In genomic region chr10:93993782-93994668, GRCh38 we compare ENCODE assay signal across 8 cellular contexts. TPM values are rescaled to one million over a fixed set of nuclear protein-coding genes. Genes with fewer than 3 reads are reported as not detected.
DNase-seq lines count a peak whose midpoint lies in the region; ATAC-seq and TF ChIP-seq lines count a peak whose summit lies in the region.

Gene PLCE1 (plus strand): TSS chr10:93993931. CDS start chr10:94031047, 37,116 bp downstream.

- WGBS in IMR-90 (ENCODE audit: extremely low coverage in 2 of 2, insufficient read length in 1 of 2), 2 experiments: 3% methylated on average over 33 of the region's 92 CpGs; no CpG with 5 or more reads in 1 of the 2 experiments
- WGBS in neuronal stem cell (ENCODE audit: extremely low coverage in 2 of 2, insufficient read length in 2 of 2, insufficient replicate concordance in 1 of 2), 2 donors: no CpG with 5 or more reads among the region's 92 CpGs

- H4K91ac ChIP-seq in IMR-90 (ENCODE audit: insufficient read depth, low read depth, low read length): 0 out of 2 replicates have a peak within 1 kb of the TSS, but pooled peaks have one; percentile 10
- H4K91ac ChIP-seq in neuronal stem cell (ENCODE audit: low read depth, low read length, poor library complexity): no peak within 1 kb of the TSS

- peak within 1 kb of the TSS; percentile 28; the same call in 1 of the 2 replicates for H2BK20ac ChIP-seq in IMR-90 (ENCODE audit: low read depth, low read length)

- H4K5ac ChIP-seq in IMR-90 (ENCODE audit: low read depth, low read length): no peak within 1 kb of the TSS

- H3K36me3 Mint-ChIP-seq in activated naive CD4-positive, alpha-beta T cell treated with anti-CD3 and anti-CD28 coated beads, Interleukin-2, amount 10 ng/mL, durations not matched to agents 7 days and 5 days: no peaks in the 10 kb centered on the region
- H3K36me3 Mint-ChIP-seq in activated CD8-positive, alpha-beta T cell treated with anti-CD3 and anti-CD28 coated beads for 36 hours (ENCODE audit: low read depth): no peaks in the 10 kb centered on the region

- H3K27ac ChIP-seq in IMR-90 (ENCODE audit: insufficient read depth, low read length) (no peak within 1 kb of the TSS; the same call in 1 of the 2 replicates), neuronal stem cell (replicated peaks; ENCODE audit: low read length) (no peak within 1 kb of the TSS)

- no peaks in the 10 kb centered on the region for H3K9me3 Mint-ChIP-seq in activated naive CD4-positive, alpha-beta T cell treated with anti-CD3 and anti-CD28 coated beads, Interleukin-2, amount 10 ng/mL, durations not matched to agents 7 days and 5 days
- no peaks in the 10 kb centered on the region for H3K9me3 Mint-ChIP-seq in activated CD8-positive, alpha-beta T cell treated with anti-CD3 and anti-CD28 coated beads for 36 hours

- no peak for DNase-seq in activated naive CD4-positive, alpha-beta T cell treated with anti-CD3 and anti-CD28 coated beads, Interleukin-2, amount 10 ng/mL, durations not matched to agents 7 days and 5 days
- no peak for DNase-seq in activated naive CD4-positive, alpha-beta T cell treated with anti-CD3 and anti-CD28 coated beads, Interleukin-2, amount 50 U/mL, for 16 hours
- peak; percentile 19 for DNase-seq in IMR-90
- peak; percentile 3 for DNase-seq in activated CD8-positive, alpha-beta T cell treated with anti-CD3 and anti-CD28 coated beads for 36 hours
- peak in 38 of 42 donors; percentile 3 to 69 (median 36) for DNase-seq in head of caudate nucleus
- peak; percentile 47 for DNase-seq in neuronal stem cell (ENCODE audit: low spot score)
- DNase-seq in MV-4-11 (lab: John Stamatoyannopoulos, UW): no peak
- DNase-seq in GF-D8 (lab: John Stamatoyannopoulos, UW): no peak

- peaks cover 7% of the 10 kb centered on the region for H3K4me1 ChIP-seq in IMR-90 (ENCODE audit: control insufficient read depth, insufficient read depth, low read length)
- peaks cover 6 to 14% of the 10 kb centered on the region in 2 donors for H3K4me1 ChIP-seq in neuronal stem cell (ENCODE audit: control insufficient read depth in 2 of 2, insufficient read depth in 1 of 2, low read depth in 1 of 2, low read length in 2 of 2)

- H3K4me3 ChIP-seq in IMR-90 (ENCODE audit: insufficient read depth, low read depth, low read length): peak within 1 kb of the TSS; percentile 56
- H3K4me3 ChIP-seq in neuronal stem cell (ENCODE audit: low read length in 2 of 2): peak within 1 kb of the TSS; percentile 45 to 89

- peaks cover 14% of the 10 kb centered on the region for H3K9me1 ChIP-seq in IMR-90 (ENCODE audit: insufficient read depth, low read length)

- BruUV-seq in IMR-90 (replicated peaks; lab: Mats Ljungman, UMichigan): no TSS peak

- H2BK5ac ChIP-seq in IMR-90 (ENCODE audit: low read depth, low read length, poor library complexity, severe bottlenecking) (no peak within 1 kb of the TSS), neuronal stem cell (ENCODE audit: low read length) (no peak within 1 kb of the TSS)

- peak within 1 kb of the TSS; percentile 93 for H2AFZ ChIP-seq in IMR-90 (replicated peaks; ENCODE audit: low read length, poor library complexity)
- peak within 1 kb of the TSS; percentile 96 for H2AFZ ChIP-seq in neuronal stem cell (ENCODE audit: low read length)

- H2AK5ac ChIP-seq in IMR-90 (ENCODE audit: low read depth, low read length): peak within 1 kb of the TSS; percentile 62; the same call in 1 of the 2 replicates
- H2AK5ac ChIP-seq in neuronal stem cell (ENCODE audit: low read depth, low read length): no peak within 1 kb of the TSS

- dilution Hi-C loops in IMR-90 (cut with HindIII; ENCODE audit: low sequenced_read_pairs, unreplicated experiment): no loop called here

- H3K14ac ChIP-seq in IMR-90 (replicated peaks; ENCODE audit: low read depth, low read length) (peak within 1 kb of the TSS; percentile 24; the same call in 1 of the 2 replicates), neuronal stem cell (ENCODE audit: low read length) (no peak within 1 kb of the TSS)

- intact Hi-C loops in IMR-90 (cut with micrococcal nuclease): loop anchor here (10.0 kb wide), 2 partner anchors 211 to 321 kb away; no protein-coding TSS in a partner anchor
- intact Hi-C loops in activated CD8-positive, alpha-beta T cell treated with anti-CD3 and anti-CD28 coated beads for 36 hours (cut with micrococcal nuclease): no loop called here
- intact Hi-C loops in head of caudate nucleus (cut with DNase I): no loop called here

- H3K27me3 Mint-ChIP-seq in activated naive CD4-positive, alpha-beta T cell treated with anti-CD3 and anti-CD28 coated beads, Interleukin-2, amount 10 ng/mL, durations not matched to agents 7 days and 5 days: peaks cover 60% of the 10 kb centered on the region
- H3K27me3 Mint-ChIP-seq in activated CD8-positive, alpha-beta T cell treated with anti-CD3 and anti-CD28 coated beads for 36 hours: peaks cover 50% of the 10 kb centered on the region

- H2BK15ac ChIP-seq in IMR-90 (ENCODE audit: low read depth, low read length): no peak within 1 kb of the TSS
- H2BK15ac ChIP-seq in neuronal stem cell (ENCODE audit: low read length): no peak within 1 kb of the TSS

- no peak for TF ChIP-seq POLR2A in IMR-90 (IDR thresholded peaks at IDR 0.05; ENCODE audit: low read depth, low read length)

- H2AK9ac ChIP-seq in IMR-90 (replicated peaks; ENCODE audit: low read depth, low read length, poor library complexity): no peak within 1 kb of the TSS

- peak; percentile 88 for ATAC-seq in IMR-90 (ENCODE audit: low read depth)
- ATAC-seq in activated CD8-positive, alpha-beta T cell treated with anti-CD3 and anti-CD28 coated beads for 36 hours: peak; percentile 72

- peaks cover 8% of the 10 kb centered on the region for H3K4me1 Mint-ChIP-seq in activated naive CD4-positive, alpha-beta T cell treated with anti-CD3 and anti-CD28 coated beads, Interleukin-2, amount 10 ng/mL, durations not matched to agents 7 days and 5 days
- no peaks in the 10 kb centered on the region for H3K4me1 Mint-ChIP-seq in activated CD8-positive, alpha-beta T cell treated with anti-CD3 and anti-CD28 coated beads for 36 hours (ENCODE audit: low read depth)

- H3K4me2 ChIP-seq in IMR-90 (ENCODE audit: low read depth, low read length): peak within 1 kb of the TSS; percentile 83
- peak within 1 kb of the TSS; percentile 78 for H3K4me2 ChIP-seq in neuronal stem cell (ENCODE audit: insufficient read depth, low read length, poor library complexity, severe bottlenecking)

- H3K27me3 ChIP-seq in IMR-90 (ENCODE audit: control insufficient read depth, insufficient read depth, low read length) (peaks cover 6% of the 10 kb centered on the region; the same call in 1 of the 2 replicates), neuronal stem cell (ENCODE audit: control insufficient read depth in 3 of 3, insufficient read depth in 3 of 3, low read depth in 1 of 3, low read length in 3 of 3) (peaks cover 2 to 26% (median 16%) of the 10 kb centered on the region in 3 experiments)

- H4K8ac ChIP-seq in IMR-90 (ENCODE audit: low read depth in 2 of 2, low read length in 2 of 2) (no peak within 1 kb of the TSS), neuronal stem cell (ENCODE audit: low read depth, low read length) (no peak within 1 kb of the TSS)

- H2BK12ac ChIP-seq in neuronal stem cell (ENCODE audit: low read length): no peak within 1 kb of the TSS

- H3K18ac ChIP-seq in IMR-90 (ENCODE audit: low read depth, low read length) (no peak within 1 kb of the TSS), neuronal stem cell (ENCODE audit: low read length) (peak within 1 kb of the TSS; percentile 93)

- H3K9me3 ChIP-seq in IMR-90 (ENCODE audit: control insufficient read depth, insufficient read depth, low read length): no peaks in the 10 kb centered on the region
- no peaks in the 10 kb centered on the region for H3K9me3 ChIP-seq in neuronal stem cell (replicated peaks in 1 of 2; ENCODE audit: control insufficient read depth in 2 of 2, insufficient read depth in 1 of 2, low read depth in 1 of 2, low read length in 2 of 2)

- H3K79me1 ChIP-seq in IMR-90 (ENCODE audit: low read depth in 1 of 2, low read length in 2 of 2) (no peaks in the 10 kb centered on the region), neuronal stem cell (ENCODE audit: low read depth, low read length) (no peaks in the 10 kb centered on the region)

- TF ChIP-seq CTCF in IMR-90 (conservative IDR thresholded peaks at IDR 0.05; ENCODE audit: low read depth, low read length): 0 out of 2 replicates have a peak, but pooled peaks have one; percentile 14
- TF ChIP-seq CTCF in activated CD8-positive, alpha-beta T cell treated with anti-CD3 and anti-CD28 coated beads for 36 hours (IDR thresholded peaks at IDR 0.05): no peak

- no peaks in the 10 kb centered on the region for H3K36me3 ChIP-seq in IMR-90 (ENCODE audit: control insufficient read depth, insufficient read depth, low read length)
- no peaks in the 10 kb centered on the region for H3K36me3 ChIP-seq in neuronal stem cell (replicated peaks in 1 of 2; ENCODE audit: control insufficient read depth in 2 of 2, insufficient read depth in 2 of 2, low read length in 2 of 2)

- POLR2A ChIA-PET in IMR-90 (lab: Charles Lee; ENCODE audit: unreplicated experiment): no interaction called here
- POLR2A ChIA-PET in activated CD8-positive, alpha-beta T cell treated with anti-CD3 and anti-CD28 coated beads for 36 hours (lab: Charles Lee): no interaction called here

- H2BK120ac ChIP-seq in IMR-90 (ENCODE audit: low read depth, low read length): peak within 1 kb of the TSS; percentile 50; the same call in 1 of the 2 replicates
- H2BK120ac ChIP-seq in neuronal stem cell (ENCODE audit: low read depth, low read length): peak within 1 kb of the TSS; percentile 18

- no peak within 1 kb of the TSS for H3K27ac Mint-ChIP-seq in activated naive CD4-positive, alpha-beta T cell treated with anti-CD3 and anti-CD28 coated beads, Interleukin-2, amount 10 ng/mL, durations not matched to agents 7 days and 5 days
- H3K27ac Mint-ChIP-seq in activated CD8-positive, alpha-beta T cell treated with anti-CD3 and anti-CD28 coated beads for 36 hours: no peak within 1 kb of the TSS

- H3K56ac ChIP-seq in IMR-90 (ENCODE audit: extremely low read depth, insufficient read depth, low read length): no peak within 1 kb of the TSS

- TF ChIP-seq RAD21 in IMR-90 (IDR thresholded peaks at IDR 0.05; ENCODE audit: low read length): no peak

- no peaks in the 10 kb centered on the region for H4K20me1 ChIP-seq in IMR-90 (ENCODE audit: insufficient read depth, low read length)

- in situ Hi-C loops in IMR-90 (cut with MboI; ENCODE audit: low sequenced_read_pairs): no loop called here

- H3K23ac ChIP-seq in IMR-90 (ENCODE audit: low read depth, low read length): peak within 1 kb of the TSS; percentile 55; the same call in 1 of the 2 replicates
- H3K23ac ChIP-seq in neuronal stem cell (ENCODE audit: low read depth, low read length, poor library complexity): peak within 1 kb of the TSS; percentile 0

- H3K4me3 Mint-ChIP-seq in activated naive CD4-positive, alpha-beta T cell treated with anti-CD3 and anti-CD28 coated beads, Interleukin-2, amount 10 ng/mL, durations not matched to agents 7 days and 5 days: peak within 1 kb of the TSS; percentile 14
- no peak within 1 kb of the TSS for H3K4me3 Mint-ChIP-seq in activated CD8-positive, alpha-beta T cell treated with anti-CD3 and anti-CD28 coated beads for 36 hours

- H3K4ac ChIP-seq in IMR-90 (ENCODE audit: low read depth, low read length) (peak within 1 kb of the TSS; percentile 28), neuronal stem cell (ENCODE audit: low read length) (no peak within 1 kb of the TSS)

- CTCF ChIA-PET in activated naive CD4-positive, alpha-beta T cell treated with anti-CD3 and anti-CD28 coated beads, Interleukin-2, amount 10 ng/mL, durations not matched to agents 7 days and 5 days (lab: Charles Lee): no interaction called here
- CTCF ChIA-PET in IMR-90 (lab: Yijun Ruan, JAX): no interaction called here
- CTCF ChIA-PET in activated CD8-positive, alpha-beta T cell treated with anti-CD3 and anti-CD28 coated beads for 36 hours (lab: Charles Lee): no interaction called here

- H3K9ac ChIP-seq in IMR-90 (ENCODE audit: low read depth, low read length) (peak within 1 kb of the TSS; percentile 41; the same call in 1 of the 2 replicates), neuronal stem cell (ENCODE audit: low read depth, low read length, poor library complexity) (peak within 1 kb of the TSS; percentile 84)

RNA-seq across cellular contexts. Expression of gene PLCE1, which starts in this region (rescaled TPM):
- 3.9 and 4.5 TPM in 2 replicates for total RNA-seq in IMR-90 (2012; rRNA removed)
- 2.2 TPM in 2 replicates for polyA plus RNA-seq in IMR-90 (2012; rRNA removed)
- 0.76 and 0.87 TPM in 2 replicates for polyA plus RNA-seq in IMR-90 (2012; cell fraction: cytosol; rRNA removed)
- 0.97 and 3.2 TPM in 2 replicates for polyA plus RNA-seq in IMR-90 (2012; cell fraction: nucleus; rRNA removed; ENCODE audit: low replicate concordance)
- total RNA-seq in activated CD8-positive, alpha-beta T cell treated with anti-CD3 and anti-CD28 coated beads for 36 hours: not detected
- 1.4 TPM for polyA plus RNA-seq in neuronal stem cell (2013, experiment 1 of 2)
- polyA plus RNA-seq in neuronal stem cell (2013, experiment 2 of 2): 1.3 TPM

Comparison
In these comparisons a context has a peak if more than half of its experiments do, and no peak if none do; other contexts are left out.
1. Peak in DNase-seq and ATAC-seq in activated CD8-positive, alpha-beta T cell treated with anti-CD3 and anti-CD28 coated beads for 36 hours; RNA of the gene not detected or under 1 TPM.
2. DNase-seq: peak in IMR-90 (single experiment), head of caudate nucleus (38 of 42) and neuronal stem cell (single experiment); none in activated naive CD4-positive, alpha-beta T cell treated with anti-CD3 and anti-CD28 coated beads, Interleukin-2, amount 10 ng/mL, durations not matched to agents 7 days and 5 days (single experiment), activated naive CD4-positive, alpha-beta T cell treated with anti-CD3 and anti-CD28 coated beads, Interleukin-2, amount 50 U/mL, for 16 hours (single experiment), MV-4-11 (single experiment) and GF-D8 (single experiment).